In the genomic region with DNA sequence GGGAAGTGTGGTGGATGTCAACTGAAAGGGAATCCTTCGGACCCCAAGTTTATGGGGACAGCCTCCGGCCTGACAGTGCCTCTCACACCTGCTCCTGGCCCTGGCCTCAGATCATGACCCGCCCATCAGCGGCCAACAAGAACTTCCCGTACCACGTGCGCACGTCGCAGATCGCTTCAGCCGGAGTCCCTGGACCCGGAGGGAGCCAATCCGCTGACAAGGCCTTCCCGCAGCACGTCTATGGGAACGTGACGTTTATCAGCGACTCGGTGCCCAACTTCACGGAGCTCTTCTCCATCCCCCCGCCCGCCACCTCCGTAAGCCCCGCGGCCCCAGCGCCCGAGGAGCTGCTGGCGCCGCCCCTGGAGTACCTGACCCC, we compare ENCODE assay signal across 1 cellular context.
TF ChIP-seq lines count a peak whose summit lies in the region.

No MANE protein-coding gene starts in this region.

TF ChIP-seq in endothelial cell of umbilical vein, 7 proteins besides CTCF, POLR2A, EP300 and RAD21:
- TF ChIP-seq EZH2 (IDR thresholded peaks at IDR 0.05; ENCODE audit: borderline replicate concordance, low read depth, low read length, severe bottlenecking) (peak; percentile 95), GATA2 (IDR thresholded peaks at IDR 0.05; ENCODE audit: insufficient read depth, insufficient read length, low read depth, low read length) (no peak)
